Comparison of ENCODE assay signal across 8 cellular contexts in the genomic region with DNA sequence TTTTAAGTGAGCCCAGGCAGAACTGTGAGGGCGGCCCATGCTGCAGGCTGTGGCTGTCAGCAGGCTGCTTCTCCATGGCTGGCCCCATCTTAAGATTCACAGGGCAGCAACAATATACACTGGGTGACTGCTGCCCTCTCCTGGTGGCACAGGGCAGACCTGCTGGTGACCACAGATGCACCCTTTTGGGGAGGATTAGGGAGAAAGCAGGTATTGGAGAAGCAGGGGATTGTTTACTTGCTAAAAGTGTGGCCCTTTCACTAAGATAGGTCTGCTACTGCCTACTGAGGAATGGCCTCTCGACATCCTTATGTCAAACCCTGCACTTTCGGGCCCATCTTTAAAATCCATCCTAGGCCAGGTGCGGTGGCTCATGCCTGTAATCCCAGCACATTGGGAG. TPM values are rescaled to one million over a fixed set of nuclear protein-coding genes. Genes with fewer than 3 reads are reported as not detected.
A peak's percentile ranks its signal among the peaks of the same experiment; 100 is the strongest.
DNase-seq lines count a peak whose midpoint lies in the region; ATAC-seq and TF ChIP-seq lines count a peak whose summit lies in the region.
"Not testable (repeated sequence)": the region's sequence is repeated elsewhere in the genome, so short reads cannot be mapped to it uniquely, and the experiment has no call there.

No MANE protein-coding gene starts in this region.

- H3K56ac ChIP-seq in mesendoderm (ENCODE audit: low read length) = not testable (repeated sequence)

- not testable (repeated sequence) for H3K9me3 ChIP-seq in AG04450 (ENCODE audit: control insufficient read depth, insufficient read depth, low read length); T-helper 17 cell (ENCODE audit: control insufficient read depth, low read length, poor library complexity, severe bottlenecking)

- DNase-seq in AG04450 (ENCODE audit: low read depth, low spot score) = not testable (repeated sequence)
- DNase-seq in H4 (ENCODE audit: low spot score) (peak; percentile 55), NCI-H2227 (lab: John Stamatoyannopoulos, UW; ENCODE audit: unreplicated experiment) (peak; percentile 71), T-helper 17 cell (peak in 2 of 3 donors; percentile 36 to 54), epithelial cell of esophagus (ENCODE audit: low read depth) (peak; percentile 62), mesendoderm (peak; percentile 78)
- DNase-seq in activated T-helper 1 cell treated with anti-CD3 and anti-CD28 coated beads, Interleukin-12 subunit alpha, Interleukin-12 subunit beta, Interleukin-2, Interleukin-4 antibody, amounts not matched to agents 30 ng/mL and 10 ng/mL and 1 ng/mL, durations not matched to agents 14 hours and 24 hours and 36 hours (ENCODE audit: low spot score) = peak; percentile 46
- peak; percentile 65 for DNase-seq in stimulated activated CD4-positive, alpha-beta T cell treated with anti-CD3 and anti-CD28 coated beads, Interleukin-4, amount 100 ng/mL, for 1 hour

- H3K36me3 ChIP-seq in mesendoderm (ENCODE audit: control insufficient read depth, insufficient read depth, low read length) = not testable (repeated sequence)

- H3K4ac ChIP-seq in mesendoderm (ENCODE audit: low read depth, low read length) = not testable (repeated sequence)

- no CpG with 5 or more reads among the region's 4 CpGs for WGBS in mesendoderm (ENCODE audit: extremely low coverage, insufficient coverage, low lambda C conversion rate)

- not testable (repeated sequence) for H3K4me1 ChIP-seq in mesendoderm (ENCODE audit: control insufficient read depth, low read depth, low read length)

- H2BK5ac ChIP-seq in mesendoderm (ENCODE audit: low read length) = not testable (repeated sequence)

- not testable (repeated sequence) for H3K27me3 ChIP-seq in AG04450 (ENCODE audit: control insufficient read depth, insufficient read depth, low read length); mesendoderm (ENCODE audit: insufficient read depth, low read length, poor library complexity)

- H3K36me3 Mint-ChIP-seq in T-helper 17 cell (ENCODE audit: low read depth); activated T-helper 1 cell treated with anti-CD3 and anti-CD28 coated beads, Interleukin-12 subunit alpha, Interleukin-12 subunit beta, Interleukin-2, Interleukin-4 antibody, amounts not matched to agents 30 ng/mL and 10 ng/mL and 1 ng/mL, durations not matched to agents 14 hours and 24 hours and 36 hours (ENCODE audit: low read depth): not testable (repeated sequence)

- CTCF ChIA-PET in AG04450 (lab: Charles Lee) = interaction anchor here (0.9 kb wide), 1 partner anchor 441 kb away, joined by 3 read pairs; no protein-coding TSS in a partner anchor

- not testable (repeated sequence) for H3K4me3 ChIP-seq in AG04450 (ENCODE audit: low read depth, low read length); epithelial cell of esophagus (ENCODE audit: low read length); mesendoderm (ENCODE audit: low read length)

- not testable (repeated sequence) for H3K79me2 ChIP-seq in mesendoderm (ENCODE audit: control insufficient read depth, insufficient read depth, low read length)

- not testable (repeated sequence) for H3K27ac Mint-ChIP-seq in T-helper 17 cell; activated T-helper 1 cell treated with anti-CD3 and anti-CD28 coated beads, Interleukin-12 subunit alpha, Interleukin-12 subunit beta, Interleukin-2, Interleukin-4 antibody, amounts not matched to agents 30 ng/mL and 10 ng/mL and 1 ng/mL, durations not matched to agents 14 hours and 24 hours and 36 hours

- H4K5ac ChIP-seq in mesendoderm (ENCODE audit: low read length) = not testable (repeated sequence)

- not testable (repeated sequence) for H3K23ac ChIP-seq in mesendoderm (ENCODE audit: low read length)

- peak; percentile 48 for ATAC-seq in T-helper 17 cell

- H4K8ac ChIP-seq in mesendoderm (ENCODE audit: low read depth, low read length) = not testable (repeated sequence)

- H3K79me1 ChIP-seq in mesendoderm (ENCODE audit: low read length) = not testable (repeated sequence)

- H3K4me2 ChIP-seq in mesendoderm (ENCODE audit: low read length) = not testable (repeated sequence)

- H3K27me3 Mint-ChIP-seq in T-helper 17 cell; activated T-helper 1 cell treated with anti-CD3 and anti-CD28 coated beads, Interleukin-12 subunit alpha, Interleukin-12 subunit beta, Interleukin-2, Interleukin-4 antibody, amounts not matched to agents 30 ng/mL and 10 ng/mL and 1 ng/mL, durations not matched to agents 14 hours and 24 hours and 36 hours (ENCODE audit: insufficient read depth): not testable (repeated sequence)

- H3K27ac ChIP-seq in AG04450 (ENCODE audit: low read depth, low read length); mesendoderm (ENCODE audit: low read depth, low read length): not testable (repeated sequence)

- H2BK120ac ChIP-seq in mesendoderm (ENCODE audit: low read depth, low read length) = not testable (repeated sequence)

- H3K4me3 Mint-ChIP-seq in T-helper 17 cell; activated T-helper 1 cell treated with anti-CD3 and anti-CD28 coated beads, Interleukin-12 subunit alpha, Interleukin-12 subunit beta, Interleukin-2, Interleukin-4 antibody, amounts not matched to agents 30 ng/mL and 10 ng/mL and 1 ng/mL, durations not matched to agents 14 hours and 24 hours and 36 hours: not testable (repeated sequence)

- H3K9me3 Mint-ChIP-seq in activated T-helper 1 cell treated with anti-CD3 and anti-CD28 coated beads, Interleukin-12 subunit alpha, Interleukin-12 subunit beta, Interleukin-2, Interleukin-4 antibody, amounts not matched to agents 30 ng/mL and 10 ng/mL and 1 ng/mL, durations not matched to agents 14 hours and 24 hours and 36 hours = not testable (repeated sequence)

- peak; percentile 43 for TF ChIP-seq CTCF in AG04450 (IDR thresholded peaks at IDR 0.05; ENCODE audit: low read depth, low read length)
- TF ChIP-seq CTCF in epithelial cell of esophagus (IDR thresholded peaks at IDR 0.05; ENCODE audit: insufficient read depth, low read depth, low read length, missing control alignments) = peak; percentile 52

- peaks cover 10% of the 10 kb centered on the region for H3K4me1 Mint-ChIP-seq in T-helper 17 cell
- not testable (repeated sequence) for H3K4me1 Mint-ChIP-seq in activated T-helper 1 cell treated with anti-CD3 and anti-CD28 coated beads, Interleukin-12 subunit alpha, Interleukin-12 subunit beta, Interleukin-2, Interleukin-4 antibody, amounts not matched to agents 30 ng/mL and 10 ng/mL and 1 ng/mL, durations not matched to agents 14 hours and 24 hours and 36 hours (ENCODE audit: low read depth)

- intact Hi-C loops in activated T-helper 1 cell treated with anti-CD3 and anti-CD28 coated beads, Interleukin-12 subunit alpha, Interleukin-12 subunit beta, Interleukin-2, Interleukin-4 antibody, amounts not matched to agents 30 ng/mL and 10 ng/mL and 1 ng/mL, durations not matched to agents 14 hours and 24 hours and 36 hours (cut with micrococcal nuclease) = not testable (repeated sequence)

- POLR2A ChIA-PET in AG04450 (lab: Yijun Ruan, JAX) = not testable (repeated sequence)

- not testable (repeated sequence) for H2AK5ac ChIP-seq in mesendoderm (ENCODE audit: low read length)

- not testable (repeated sequence) for H2BK15ac ChIP-seq in mesendoderm (replicated peaks; ENCODE audit: low read depth)

- not testable (repeated sequence) for H3K18ac ChIP-seq in mesendoderm (ENCODE audit: low read length)

- H3K9ac ChIP-seq in mesendoderm (ENCODE audit: low read length) = not testable (repeated sequence)

RNA-seq across cellular contexts. Expression of a gene that starts 38.1 kb away (rescaled TPM):
- polyA plus RNA-seq in AG04450 (2011; rRNA removed) = 11.3 and 14.5 TPM in 2 replicates
- 13.6 and 15.3 TPM in 2 replicates for polyA minus RNA-seq in AG04450 (2011; rRNA and poly(A)+ RNA removed)
- 29.7 and 33.7 TPM in 2 replicates for total RNA-seq in H4 (2014; rRNA removed; shearing (Covaris generic))
- total RNA-seq in T-helper 17 cell = 10 to 100 TPM; 21.5 to 27.6 TPM
- total RNA-seq in activated T-helper 1 cell treated with anti-CD3 and anti-CD28 coated beads, Interleukin-12 subunit alpha, Interleukin-12 subunit beta, Interleukin-2, Interleukin-4 antibody, amounts not matched to agents 30 ng/mL and 10 ng/mL and 1 ng/mL, durations not matched to agents 14 hours and 24 hours and 36 hours = 41.2 and 42.8 TPM in 2 replicates
- polyA plus RNA-seq in mesendoderm (2013, experiment 1 of 2) = 63.5 TPM
- 61.3 TPM for polyA plus RNA-seq in mesendoderm (2013, experiment 2 of 2)
